ENCODE assay signal across 30 cellular contexts in genomic region chr13:50388481-50388880, GRCh38.
"Had no signal": no experiment of that assay in that cellular context is flagged by ENCODE, and none has a peak within 500 bp of the region (broad histone marks: within the 10 kb centered on the region; RNA-seq: fewer than 3 reads in every experiment).

No MANE protein-coding gene starts in this region.

- H3K4me3 Mint-ChIP-seq: activated CD4-positive, alpha-beta memory T cell treated with anti-CD3 and anti-CD28 coated beads for 36 hours; activated CD4-positive, alpha-beta T cell treated with anti-CD3 and anti-CD28 coated beads for 36 hours; activated naive CD4-positive, alpha-beta T cell treated with anti-CD3 and anti-CD28 coated beads, Interleukin-2, amount 10 ng/mL, durations not matched to agents 7 days and 5 days; activated naive CD8-positive, alpha-beta T cell; activated naive CD8-positive, alpha-beta T cell treated with anti-CD3 and anti-CD28 coated beads, Interleukin-2, amount 50 U/mL, for 24 hours; activated T-cell treated with anti-CD3 and anti-CD28 coated beads, Interleukin-2, amount 50 U/mL, for 4 hours; activated T-helper 1 cell treated with anti-CD3 and anti-CD28 coated beads, Interleukin-12 subunit alpha, Interleukin-12 subunit beta, Interleukin-2, Interleukin-4 antibody, amounts not matched to agents 30 ng/mL and 10 ng/mL and 1 ng/mL, durations not matched to agents 14 hours and 24 hours and 36 hours; brain; T-helper 1 cell treated with Interleukin-12 subunit alpha and Interleukin-12 subunit beta and Interleukin-4 antibody, amounts not matched to agents 30 μg/mL and 1 μg/mL, for 36 hours; T-helper 2 cell treated with Interferon-gamma antibody and Interleukin-4, amounts not matched to agents 5 μg/mL and 100 μg/mL, for 36 hours; WTC11 had no signal

- H3K36me3 Mint-ChIP-seq: activated CD4-positive, alpha-beta memory T cell treated with anti-CD3 and anti-CD28 coated beads for 36 hours; activated naive CD4-positive, alpha-beta T cell treated with anti-CD3 and anti-CD28 coated beads, Interleukin-2, amount 10 ng/mL, durations not matched to agents 7 days and 5 days; activated naive CD8-positive, alpha-beta T cell; brain; WTC11 had no signal

- H3K4me3 ChIP-seq: K562 had no signal

- H3K9me3 Mint-ChIP-seq: activated CD4-positive, alpha-beta memory T cell treated with anti-CD3 and anti-CD28 coated beads for 36 hours; activated naive CD4-positive, alpha-beta T cell treated with anti-CD3 and anti-CD28 coated beads, Interleukin-2, amount 10 ng/mL, durations not matched to agents 7 days and 5 days; activated naive CD8-positive, alpha-beta T cell treated with anti-CD3 and anti-CD28 coated beads, Interleukin-2, amount 50 U/mL, for 24 hours; activated T-cell treated with anti-CD3 and anti-CD28 coated beads, Interleukin-2, amount 50 U/mL, for 4 hours; activated T-helper 1 cell treated with anti-CD3 and anti-CD28 coated beads, Interleukin-12 subunit alpha, Interleukin-12 subunit beta, Interleukin-2, Interleukin-4 antibody, amounts not matched to agents 30 ng/mL and 10 ng/mL and 1 ng/mL, durations not matched to agents 14 hours and 24 hours and 36 hours; brain; T-helper 1 cell treated with Interleukin-12 subunit alpha and Interleukin-12 subunit beta and Interleukin-4 antibody, amounts not matched to agents 30 μg/mL and 1 μg/mL, for 36 hours; T-helper 2 cell treated with Interferon-gamma antibody and Interleukin-4, amounts not matched to agents 5 μg/mL and 100 μg/mL, for 36 hours; WTC11 had no signal

- FAIRE-seq: bronchial epithelial cell, K562, TTC549 had no signal

- H3K27me3 Mint-ChIP-seq: activated CD4-positive, alpha-beta T cell treated with anti-CD3 and anti-CD28 coated beads for 36 hours; activated naive CD8-positive, alpha-beta T cell had no signal

- DNase-seq: activated CD4-positive, alpha-beta memory T cell treated with anti-CD3 and anti-CD28 coated beads for 36 hours; activated CD4-positive, alpha-beta T cell treated with anti-CD3 and anti-CD28 coated beads for 36 hours; activated CD4-positive, alpha-beta T cell treated with anti-CD3 and anti-CD28 coated beads, Interleukin-2, amount 50 U/mL, for 1 hour; activated CD8-positive, alpha-beta memory T cell treated with anti-CD3 and anti-CD28 coated beads, Interleukin-2, amount 50 U/mL, for 4 hours; activated naive CD4-positive, alpha-beta T cell treated with anti-CD3 and anti-CD28 coated beads, Interleukin-2, amount 10 ng/mL, durations not matched to agents 7 days and 5 days; activated naive CD8-positive, alpha-beta T cell treated with anti-CD3 and anti-CD28 coated beads, Interleukin-2, amount 50 U/mL, for 24 hours; activated T-cell treated with anti-CD3 and anti-CD28 coated beads for 4 hours; activated T-cell treated with anti-CD3 and anti-CD28 coated beads, Interleukin-2, amount 50 U/mL, for 4 hours; anterior cingulate cortex; caudate nucleus; cerebellar nuclear complex; NCI-H1105; NCI-H1417 treated with DMSO at 0.1 percent for 48 hours; NCI-H1930; NCI-H2081 treated with DMSO at 0.1 percent for 48 hours; NCI-H226; NCI-H446 treated with DMSO at 0.1 percent for 48 hours; NCI-H524; NCI-H774; Right ventricle myocardium superior had no signal

- H3K4me1 Mint-ChIP-seq: activated CD4-positive, alpha-beta T cell treated with anti-CD3 and anti-CD28 coated beads for 36 hours had no signal

- H3K27ac Mint-ChIP-seq: activated CD4-positive, alpha-beta memory T cell treated with anti-CD3 and anti-CD28 coated beads for 36 hours; activated CD4-positive, alpha-beta T cell treated with anti-CD3 and anti-CD28 coated beads for 36 hours; activated naive CD4-positive, alpha-beta T cell treated with anti-CD3 and anti-CD28 coated beads, Interleukin-2, amount 10 ng/mL, durations not matched to agents 7 days and 5 days; activated naive CD8-positive, alpha-beta T cell; activated naive CD8-positive, alpha-beta T cell treated with anti-CD3 and anti-CD28 coated beads, Interleukin-2, amount 50 U/mL, for 24 hours; activated T-helper 1 cell treated with anti-CD3 and anti-CD28 coated beads, Interleukin-12 subunit alpha, Interleukin-12 subunit beta, Interleukin-2, Interleukin-4 antibody, amounts not matched to agents 30 ng/mL and 10 ng/mL and 1 ng/mL, durations not matched to agents 14 hours and 24 hours and 36 hours; T-helper 1 cell treated with Interleukin-12 subunit alpha and Interleukin-12 subunit beta and Interleukin-4 antibody, amounts not matched to agents 30 μg/mL and 1 μg/mL, for 36 hours; T-helper 2 cell treated with Interferon-gamma antibody and Interleukin-4, amounts not matched to agents 5 μg/mL and 100 μg/mL, for 36 hours; WTC11 had no signal

- ATAC-seq: activated CD4-positive, alpha-beta T cell treated with anti-CD3 and anti-CD28 coated beads for 36 hours; activated CD4-positive, CD25-positive, alpha-beta regulatory T cell treated with anti-CD3 and anti-CD28 coated beads, Interleukin-2, amount 50 U/mL, for 24 hours; activated naive CD8-positive, alpha-beta T cell treated with anti-CD3 and anti-CD28 coated beads, Interleukin-2, amount 50 U/mL, for 24 hours; activated T-cell treated with anti-CD3 and anti-CD28 coated beads, Interleukin-2, amount 50 U/mL, for 4 hours; K562; WTC11 had no signal
